Comparison of ENCODE assay signal across 18 cellular contexts in the genomic region with DNA sequence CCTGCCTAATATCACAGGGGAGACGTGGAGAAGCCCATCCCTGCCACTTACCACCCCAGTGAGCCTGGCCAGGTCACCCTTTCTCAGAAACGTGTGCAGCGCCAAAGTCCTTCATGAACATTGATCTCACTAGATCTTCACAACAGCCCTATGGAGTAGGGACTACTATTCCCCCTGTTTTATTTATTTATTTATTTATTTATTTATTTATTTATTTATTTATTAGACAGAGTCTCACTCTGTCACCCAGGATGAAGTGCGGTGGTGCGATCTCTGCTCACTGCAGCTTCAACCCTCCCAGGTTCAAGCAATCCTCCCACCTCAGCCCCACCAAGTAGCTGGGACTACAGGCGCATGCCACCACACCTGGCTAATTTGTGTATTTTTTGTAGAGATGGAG.
DNase-seq lines count a peak whose midpoint lies in the region; ATAC-seq, FAIRE-seq and TF ChIP-seq lines count a peak whose summit lies in the region.
"Had no signal": no experiment of that assay in that cellular context is flagged by ENCODE, and none has a peak within 500 bp of the region (broad histone marks: within the 10 kb centered on the region; RNA-seq: fewer than 3 reads in every experiment).

No MANE protein-coding gene starts in this region.

- no peak for FAIRE-seq in astrocyte (lab: Jason Lieb, UNC)
- FAIRE-seq: GM12891, GM18507, H54 had no signal

- peaks cover 24% of the 10 kb centered on the region for H3K27me3 Mint-ChIP-seq in astrocyte (ENCODE audit: low read depth, unreplicated experiment)

- no peak overlapping the region for H3K4me3 Mint-ChIP-seq in astrocyte (ENCODE audit: unreplicated experiment)
- H3K4me3 Mint-ChIP-seq: CD4-positive, alpha-beta memory T cell; GM23338 had no signal

- H3K9me3 ChIP-seq in astrocyte (ENCODE audit: insufficient read depth, low read depth, low read length) (no peaks in the 10 kb centered on the region), mesenchymal stem cell (ENCODE audit: control insufficient read depth, low read length) (no peaks in the 10 kb centered on the region), upper lobe of right lung (no peaks in the 10 kb centered on the region)
- H3K9me3 ChIP-seq: HAP-1 had no signal

- H3K4me3 ChIP-seq in astrocyte (ENCODE audit: insufficient read depth, low read depth, low read length) (no peak overlapping the region), mesenchymal stem cell (ENCODE audit: insufficient read depth in 1 of 2, low read depth in 1 of 2, low read length in 2 of 2) (peak overlapping the region in 1 of 2 experiments; percentile 24), upper lobe of right lung (no peak overlapping the region)
- H3K4me3 ChIP-seq: GM23338, HAP-1 had no signal

- peak overlapping the region; percentile 53 for H3K27ac Mint-ChIP-seq in astrocyte (ENCODE audit: unreplicated experiment)
- H3K27ac Mint-ChIP-seq: CD4-positive, alpha-beta memory T cell; GM23338 had no signal

- H2BK120ac ChIP-seq in mesenchymal stem cell (ENCODE audit: low read depth, low read length) = no peak overlapping the region

- no peaks in the 10 kb centered on the region for H3K36me3 Mint-ChIP-seq in astrocyte (ENCODE audit: low read depth, unreplicated experiment)
- H3K36me3 Mint-ChIP-seq: CD4-positive, alpha-beta memory T cell had no signal

- no peak overlapping the region for H3K23ac ChIP-seq in mesenchymal stem cell (ENCODE audit: low read length in 2 of 2)

- no peak for ATAC-seq in upper lobe of right lung
- ATAC-seq: GM23338 had no signal

- 88% methylated on average over 6 of the region's 6 CpGs for WGBS in mesenchymal stem cell

- intact Hi-C loops in upper lobe of right lung (cut with DNase I) = no loop called here

- TF ChIP-seq CTCF in astrocyte (IDR thresholded peaks at IDR 0.05; ENCODE audit: insufficient read depth, low read depth, low read length) (no peak), upper lobe of right lung (IDR thresholded peaks at IDR 0.05) (no peak)

- H3K27me3 ChIP-seq in astrocyte (ENCODE audit: insufficient read depth, low read length) = peaks cover under 1% of the 10 kb centered on the region
- peaks cover 8 to 38% of the 10 kb centered on the region in 2 experiments for H3K27me3 ChIP-seq in mesenchymal stem cell (ENCODE audit: control insufficient read depth in 1 of 2, insufficient read depth in 1 of 2, low read length in 2 of 2)
- H3K27me3 ChIP-seq in upper lobe of right lung = peaks cover 2% of the 10 kb centered on the region

- H3K79me2 ChIP-seq in astrocyte (ENCODE audit: insufficient read depth, low read length) = no peaks in the 10 kb centered on the region

- no peak overlapping the region for H2BK5ac ChIP-seq in mesenchymal stem cell (ENCODE audit: low read depth, low read length, poor library complexity, severe bottlenecking)

- no peak overlapping the region for H3K14ac ChIP-seq in mesenchymal stem cell (ENCODE audit: low read length in 2 of 2)

- no peak overlapping the region for H2BK12ac ChIP-seq in mesenchymal stem cell (ENCODE audit: low read length in 2 of 2)

- peak overlapping the region; percentile 12 for H4K91ac ChIP-seq in mesenchymal stem cell (ENCODE audit: low read length)

- H4K20me1 ChIP-seq in astrocyte (ENCODE audit: insufficient read depth, low read length) = no peaks in the 10 kb centered on the region

- no peak overlapping the region for H2AK5ac ChIP-seq in mesenchymal stem cell (ENCODE audit: low read length, severe bottlenecking)

- DNase-seq in astrocyte (ENCODE audit: low read depth) = no peak
- DNase-seq in mesenchymal stem cell = no peak
- peak; percentile 9 for DNase-seq in upper lobe of right lung
- DNase-seq in NCI-H2196 treated with DMSO at 0.1 percent for 48 hours (lab: John Stamatoyannopoulos, UW; ENCODE audit: unreplicated experiment) = no peak
- DNase-seq in NOMO-1 treated with dmso at 0.1 percent for 144 hours (lab: John Stamatoyannopoulos, UW; ENCODE audit: unreplicated experiment) = no peak
- no peak for DNase-seq in NCI-H345 treated with DMSO at 0.1 percent for 48 hours (lab: John Stamatoyannopoulos, UW; ENCODE audit: unreplicated experiment)
- DNase-seq: C1 segment of cervical spinal cord; Calu3; CD4-positive, alpha-beta memory T cell; COR-L47; DMS53; DMS79 treated with DMSO at 0.1 percent for 48 hours; GF-D8 had no signal

- H3K79me1 ChIP-seq in mesenchymal stem cell (replicated peaks; ENCODE audit: low read length, poor library complexity, severe bottlenecking) = no peaks in the 10 kb centered on the region

- no peaks in the 10 kb centered on the region for H3K4me1 Mint-ChIP-seq in astrocyte (ENCODE audit: low read depth, unreplicated experiment)
- H3K4me1 Mint-ChIP-seq: CD4-positive, alpha-beta memory T cell had no signal

- H4K8ac ChIP-seq in mesenchymal stem cell (ENCODE audit: low read length) = no peak overlapping the region

- no peaks in the 10 kb centered on the region for H3K9me3 Mint-ChIP-seq in astrocyte (ENCODE audit: unreplicated experiment)
- H3K9me3 Mint-ChIP-seq: GM23338 had no signal

- no peak overlapping the region for H2BK15ac ChIP-seq in mesenchymal stem cell (ENCODE audit: low read depth, poor library complexity, severe bottlenecking)

- H3K9ac ChIP-seq in astrocyte (ENCODE audit: low read length) (no peak overlapping the region), mesenchymal stem cell (ENCODE audit: low read length) (no peak overlapping the region)

- H3K18ac ChIP-seq in mesenchymal stem cell (ENCODE audit: low read depth in 1 of 2, low read length in 2 of 2) = no peak overlapping the region

- H3K27ac ChIP-seq in astrocyte (ENCODE audit: low read depth, low read length) (no peak overlapping the region), mesenchymal stem cell (ENCODE audit: low read length, poor library complexity, severe bottlenecking) (no peak overlapping the region), upper lobe of right lung (no peak overlapping the region)

- no peak overlapping the region for H3K4ac ChIP-seq in mesenchymal stem cell (ENCODE audit: low read depth in 1 of 2, low read length in 2 of 2)

- H3K4me1 ChIP-seq in astrocyte (ENCODE audit: insufficient read depth, low read length) = no peaks in the 10 kb centered on the region
- H3K4me1 ChIP-seq in mesenchymal stem cell (ENCODE audit: control insufficient read depth, insufficient read depth, low read depth, low read length) = no peaks in the 10 kb centered on the region
- no peaks in the 10 kb centered on the region for H3K4me1 ChIP-seq in upper lobe of right lung
- H3K4me1 ChIP-seq: HAP-1 had no signal

- H2AFZ ChIP-seq in astrocyte (ENCODE audit: low read depth, low read length) (no peak overlapping the region), mesenchymal stem cell (ENCODE audit: low read depth, low read length) (no peak overlapping the region)
- H2AFZ ChIP-seq: GM23338 had no signal

- no peaks in the 10 kb centered on the region for H3K36me3 ChIP-seq in astrocyte (ENCODE audit: insufficient read depth, low read length)
- no peaks in the 10 kb centered on the region for H3K36me3 ChIP-seq in mesenchymal stem cell (ENCODE audit: control insufficient read depth in 1 of 2, insufficient read depth in 2 of 2, low read depth in 1 of 2, low read length in 2 of 2)
- H3K36me3 ChIP-seq in upper lobe of right lung = no peaks in the 10 kb centered on the region
- H3K36me3 ChIP-seq: HAP-1 had no signal

- H3K4me2 ChIP-seq in astrocyte (ENCODE audit: low read length) = no peak overlapping the region
- no peak overlapping the region for H3K4me2 ChIP-seq in mesenchymal stem cell (ENCODE audit: low read length, poor library complexity, severe bottlenecking)
- H3K4me2 ChIP-seq: GM23338 had no signal
